Comparison of ENCODE assay signal across 15 cellular contexts in genomic region chr15:96362759-96363678, GRCh38. TPM values are rescaled to one million over a fixed set of nuclear protein-coding genes. Genes with fewer than 3 reads are reported as not detected.
A peak's percentile ranks its signal among the peaks of the same experiment; 100 is the strongest.
DNase-seq lines count a peak whose midpoint lies in the region; ATAC-seq and TF ChIP-seq lines count a peak whose summit lies in the region.
"Had no signal": no experiment of that assay in that cellular context is flagged by ENCODE, and none has a peak within 500 bp of the region (broad histone marks: within the 10 kb centered on the region; RNA-seq: fewer than 3 reads in every experiment).

No MANE protein-coding gene starts in this region.

- intact Hi-C loops in left colon (cut with DNase I, micrococcal nuclease), result no loop called here

- TF ChIP-seq CTCF in HFFc6 (IDR thresholded peaks at IDR 0.05) (no peak), osteoblast (IDR thresholded peaks at IDR 0.05; ENCODE audit: extremely low read depth, low read depth, low read length) (no peak), omental fat pad (IDR thresholded peaks at IDR 0.05) (no peak)

- peaks cover 18% of the 10 kb centered on the region for H3K27me3 Mint-ChIP-seq in HFFc6 (ENCODE audit: insufficient read depth)

- H3K79me2 ChIP-seq in osteoblast (ENCODE audit: insufficient read depth, low read length), result peaks cover 2% of the 10 kb centered on the region

- H3K4me2 ChIP-seq in osteoblast (ENCODE audit: insufficient read depth, low read length), result no peak overlapping the region

- no peak overlapping the region for H2AFZ ChIP-seq in osteoblast (ENCODE audit: low read length)

- H4K20me1 ChIP-seq in osteoblast (ENCODE audit: insufficient read depth, low read length), result peaks cover 5% of the 10 kb centered on the region

- H3K9me3 ChIP-seq in ectodermal cell (ENCODE audit: control insufficient read depth, low read length), result no peaks in the 10 kb centered on the region
- H3K9me3 ChIP-seq in osteoblast (ENCODE audit: low read depth, low read length), result no peaks in the 10 kb centered on the region
- H3K9me3 ChIP-seq: heart right ventricle, left ventricle myocardium inferior, neutrophil had no signal

- H3K27ac ChIP-seq in ectodermal cell (ENCODE audit: insufficient read depth, low read depth, low read length, poor library complexity, severe bottlenecking) (no peak overlapping the region), osteoblast (ENCODE audit: low read depth, low read length) (no peak overlapping the region)
- H3K27ac ChIP-seq: heart right ventricle, left ventricle myocardium inferior, neutrophil had no signal

- no peak for ATAC-seq in left colon
- ATAC-seq in omental fat pad (ENCODE audit: low FRiP score), result no peak
- ATAC-seq: heart right ventricle had no signal

- peak overlapping the region; percentile 47; the same call in 1 of the 2 replicates for H3K27ac Mint-ChIP-seq in HFFc6
- H3K27ac Mint-ChIP-seq: activated B cell treated with CpG ODN at 0.5 μM for 24 hours, CD14-positive monocyte had no signal

- H3K4me3 ChIP-seq in ectodermal cell (ENCODE audit: insufficient read depth, low read depth, low read length), result peak overlapping the region; percentile 8
- no peak overlapping the region for H3K4me3 ChIP-seq in osteoblast (ENCODE audit: insufficient read depth, low read length)
- H3K4me3 ChIP-seq: heart right ventricle, left ventricle myocardium inferior had no signal

- H3K36me3 ChIP-seq in ectodermal cell (ENCODE audit: control insufficient read depth, insufficient read depth, low read length) (no peaks in the 10 kb centered on the region), osteoblast (ENCODE audit: insufficient read depth, low read length) (no peaks in the 10 kb centered on the region)
- H3K36me3 ChIP-seq: heart right ventricle, left ventricle myocardium inferior, neutrophil had no signal

- peaks cover 13% of the 10 kb centered on the region; the same call in 1 of the 2 replicates for H3K36me3 Mint-ChIP-seq in HFFc6 (ENCODE audit: low read depth)

- no peaks in the 10 kb centered on the region for H3K9me3 Mint-ChIP-seq in HFFc6
- H3K9me3 Mint-ChIP-seq: activated B cell treated with CpG ODN at 0.5 μM for 24 hours had no signal

- 1% methylated on average over 34 to 35 of the region's 37 CpGs for WGBS in ectodermal cell, 2 experiments

- DNase-seq in NCI-H524 (lab: John Stamatoyannopoulos, UW) (peak; percentile 45 to 46), NCI-H524 treated with DMSO at 0.1 percent for 48 hours (lab: John Stamatoyannopoulos, UW) (no peak), HFFc6 (no peak), osteoblast (ENCODE audit: insufficient read length, low spot score, missing footprints) (peak; percentile 72), left colon (no peak), omental fat pad (ENCODE audit: low spot score) (no peak), NCI-H2029 (lab: John Stamatoyannopoulos, UW) (no peak)
- DNase-seq: activated B cell treated with CpG ODN at 0.5 μM for 24 hours, heart right ventricle, Karpas-422, left ventricle myocardium inferior, NCI-H1930 had no signal

- H3K4me3 Mint-ChIP-seq in HFFc6, result peak overlapping the region; percentile 51; the same call in 1 of the 2 replicates
- H3K4me3 Mint-ChIP-seq: activated B cell treated with CpG ODN at 0.5 μM for 24 hours had no signal

- H3K4me1 Mint-ChIP-seq in HFFc6 (ENCODE audit: low read depth), result peaks cover 32% of the 10 kb centered on the region

- H3K27me3 ChIP-seq in ectodermal cell (ENCODE audit: control insufficient read depth, insufficient read depth, low read length, poor library complexity, severe bottlenecking), result peaks cover 100% of the 10 kb centered on the region
- H3K27me3 ChIP-seq in osteoblast (ENCODE audit: insufficient read depth, low read length), result peaks cover 84% of the 10 kb centered on the region

- H3K4me1 ChIP-seq in ectodermal cell (ENCODE audit: control insufficient read depth, insufficient read depth, low read length), result peaks cover 76% of the 10 kb centered on the region
- no peaks in the 10 kb centered on the region for H3K4me1 ChIP-seq in osteoblast (ENCODE audit: insufficient read depth, low read length)

RNA-seq across cellular contexts. Expression of gene NR2F2, which starts 32.5 kb away (rescaled TPM):
- 100 to 1,000 TPM; 120 to 168 (median 142) TPM for total RNA-seq in HFFc6 (2021; fragmentation: NEBNext Ultra II Directional; extraction: Animal tissue kit (Norgen Biotek cat#: 25700))
- 101 TPM for polyA plus RNA-seq in ectodermal cell (2013, experiment 1 of 4)
- polyA plus RNA-seq in ectodermal cell (2013, experiment 2 of 4), result 117 TPM
- 80.0 TPM for polyA plus RNA-seq in ectodermal cell (2013, experiment 3 of 4)
- 97.4 TPM for polyA plus RNA-seq in ectodermal cell (2013, experiment 4 of 4)
- total RNA-seq in osteoblast (13.0 and 14.5 TPM in 2 replicates), left colon (10 to 100 TPM; 24.9 to 35.3 TPM), omental fat pad (10 to 100 TPM in 3 of 4 donors, 1 to 10 TPM in 1; 8.9 to 41.8 (median 20.1) TPM)
- total RNA-seq: activated B cell treated with CpG ODN at 0.5 μM for 24 hours had no signal
- polyA plus RNA-seq: CD14-positive monocyte had no signal

Comparison
In these comparisons a context has a peak if more than half of its experiments do, and no peak if none do; other contexts are left out.
1. DNase-seq: peak in NCI-H524 (2 of 2) and osteoblast (single experiment); none in NCI-H524 treated with DMSO at 0.1 percent for 48 hours (single experiment), HFFc6 (single experiment), left colon (0 of 2), omental fat pad (single experiment) and NCI-H2029 (single experiment).